Comparison of ENCODE assay signal across 18 cellular contexts in genomic region chr10:33783078-33783477, GRCh38.
"Had no signal": no experiment of that assay in that cellular context is flagged by ENCODE, and none has a peak within 500 bp of the region (broad histone marks: within the 10 kb centered on the region; RNA-seq: fewer than 3 reads in every experiment).

No MANE protein-coding gene starts in this region.

- H3K36me3 ChIP-seq: neural progenitor cell, ovary had no signal

- ATAC-seq: left colon; left ventricle myocardium superior; natural killer cell treated with Interleukin-12 subunit alpha and Interleukin-12 subunit beta and Interleukin-15 and Interleukin-18, amount 100 ng/mL, for 72 hours; right cardiac atrium had no signal

- H3K9ac ChIP-seq: neural progenitor cell had no signal

- H3K9me3 ChIP-seq: ovary had no signal

- H3K27ac ChIP-seq: neural progenitor cell, ovary had no signal

- H3K4me3 ChIP-seq: lung, neural progenitor cell, ovary, smooth muscle cell had no signal

- H3K4me2 ChIP-seq: neural progenitor cell, smooth muscle cell had no signal

- H2AFZ ChIP-seq: neural progenitor cell had no signal

- DNase-seq: effector CD8-positive, alpha-beta T cell; foreskin melanocyte; head of caudate nucleus; hippocampal formation; left colon; left ventricle myocardium superior; mesenchymal stem cell; midbrain; nucleus accumbens; ovary; right cardiac atrium; stimulated activated CD4-positive, alpha-beta T cell treated with anti-CD3 and anti-CD28 coated beads, Interleukin-2, amount 100 ng/mL, for 48 hours; stimulated activated naive CD4-positive, alpha-beta T cell treated with Interleukin-2 at 50 U/mL for 16 hours; trophoblast cell had no signal

- H3K4me1 ChIP-seq: neural progenitor cell had no signal

- H3K27me3 ChIP-seq: neural progenitor cell, ovary had no signal
